In the genomic region with DNA sequence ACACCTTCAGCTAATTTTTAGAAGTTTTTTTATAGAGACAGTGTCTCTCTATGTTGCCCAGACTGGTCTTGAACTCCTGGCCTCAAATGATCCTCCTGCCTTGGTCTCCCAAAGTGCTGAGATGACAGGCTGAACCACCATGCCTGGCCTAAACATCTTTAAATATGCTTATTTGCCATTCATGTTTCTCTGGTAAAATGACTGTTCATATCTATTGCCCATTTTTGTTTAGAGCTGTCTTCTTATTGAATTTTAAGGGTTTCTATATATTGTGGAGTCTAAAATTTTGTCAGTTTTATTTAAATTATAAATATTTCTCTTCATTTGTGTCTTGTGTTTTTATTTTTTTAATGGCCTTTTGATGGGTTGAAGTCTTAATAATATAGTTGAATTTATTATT, we compare ENCODE assay signal across 8 cellular contexts. TPM values are rescaled to one million over a fixed set of nuclear protein-coding genes. Genes with fewer than 3 reads are reported as not detected.
"Had no signal": no experiment of that assay in that cellular context is flagged by ENCODE, and none has a peak within 500 bp of the region (broad histone marks: within the 10 kb centered on the region; RNA-seq: fewer than 3 reads in every experiment).

No MANE protein-coding gene starts in this region.

- DNase-seq: GDM1, GF-D8 had no signal

- FAIRE-seq: GM12878, GM12891, GM12892, GM18507, GM19239 had no signal

- ATAC-seq: GM12878 had no signal

- H3K4me3 ChIP-seq: GM12878 had no signal

RNA-seq across cellular contexts. Expression of gene PM20D1, which starts 3.0 kb away (rescaled TPM):
- total RNA-seq: G401, GM12878 had no signal
- polyA plus RNA-seq: GM12878 had no signal
